22 cellular contexts compared by ENCODE assay signal in the genomic region with DNA sequence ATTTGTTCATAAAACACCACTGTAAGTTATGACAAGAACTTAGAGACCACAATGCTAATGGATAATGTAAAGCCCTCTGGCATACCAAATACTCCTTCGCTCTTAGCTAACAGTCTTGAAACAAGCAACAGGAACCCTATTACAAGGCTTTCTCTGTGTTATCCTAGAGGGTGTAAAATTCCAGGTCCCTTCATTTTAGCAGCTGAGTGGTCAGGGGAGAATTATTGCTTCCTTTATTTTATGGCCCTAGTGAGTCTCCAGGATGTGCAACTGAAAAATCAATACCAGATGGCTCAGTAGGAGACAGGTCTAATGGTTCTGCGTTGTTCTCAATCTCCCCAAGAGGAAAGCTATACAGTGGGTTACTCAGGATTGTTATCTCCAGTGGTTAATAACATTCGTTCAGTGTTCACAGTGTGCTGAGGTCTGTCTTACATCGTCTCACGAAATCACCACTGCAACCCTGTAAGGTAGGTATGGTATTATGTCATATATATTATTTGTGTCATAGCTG.
DNase-seq lines count a peak whose midpoint lies in the region; ATAC-seq and TF ChIP-seq lines count a peak whose summit lies in the region.
"Had no signal": no experiment of that assay in that cellular context is flagged by ENCODE, and none has a peak within 500 bp of the region (broad histone marks: within the 10 kb centered on the region; RNA-seq: fewer than 3 reads in every experiment).

No MANE protein-coding gene starts in this region.

- DNase-seq in GM03348 (ENCODE audit: low spot score): peak; percentile 29
- DNase-seq in NCI-H146 (lab: John Stamatoyannopoulos, UW): peak; percentile 43
- no peak for DNase-seq in H7
- no peak for DNase-seq in GM10248 (ENCODE audit: extremely low spot score)
- DNase-seq in NCI-H2227 (lab: John Stamatoyannopoulos, UW; ENCODE audit: unreplicated experiment): no peak
- DNase-seq in tibial artery: no peak
- DNase-seq: activated CD4-positive, alpha-beta T cell treated with anti-CD3 and anti-CD28 coated beads for 48 hours; activated CD8-positive, alpha-beta memory T cell treated with anti-CD3 and anti-CD28 coated beads, Interleukin-2, amount 50 U/mL, for 48 hours; activated gamma-delta T cell treated with Interleukin-2 at 50 U/mL for 16 hours; amniotic stem cell; lower lobe of right lung; naive thymus-derived CD4-positive, alpha-beta T cell; NCI-H1694 treated with DMSO at 0.1 percent for 48 hours; NCI-H774; posterior cingulate gyrus; stimulated activated CD8-positive, alpha-beta memory T cell treated with anti-CD3 and anti-CD28 coated beads, Interleukin-4, amount 100 ng/mL, for 48 hours; substantia nigra had no signal

- H3K4me3 ChIP-seq in H7 (ENCODE audit: insufficient read depth, low read depth, low read length) (no peak overlapping the region), tibial artery (no peak overlapping the region)
- H3K4me3 ChIP-seq: BLaER1 treated with 17β-estradiol and CSF1 and Interleukin-3, amounts not matched to agents 10 nM and 100 nM; esophagus muscularis mucosa; lower lobe of right lung had no signal

- peaks cover 29% of the 10 kb centered on the region for H3K4me1 Mint-ChIP-seq in nephron

- TF ChIP-seq CTCF in nephron (IDR thresholded peaks at IDR 0.05; ENCODE audit: unreplicated experiment in 3 of 3): no peak
- no peak for TF ChIP-seq CTCF in GM10248 (IDR thresholded peaks at IDR 0.05; ENCODE audit: control extremely low read depth, extremely low read depth, low read depth, missing control alignments)
- no peak for TF ChIP-seq CTCF in tibial artery (IDR thresholded peaks at IDR 0.05)

- no peak; the same call in 2 of the 3 replicates for ATAC-seq in SK-N-SH treated with all-trans-retinoic acid at 6 μM for 48 hours
- ATAC-seq: lower lobe of right lung; naive thymus-derived CD4-positive, alpha-beta T cell; Panc1 had no signal

- H3K36me3 Mint-ChIP-seq in nephron (ENCODE audit: low read depth): no peaks in the 10 kb centered on the region
- H3K36me3 Mint-ChIP-seq: naive thymus-derived CD4-positive, alpha-beta T cell had no signal

- no peaks in the 10 kb centered on the region for H3K9me3 ChIP-seq in tibial artery
- H3K9me3 ChIP-seq: BLaER1 treated with 17β-estradiol and CSF1 and Interleukin-3, amounts not matched to agents 10 nM and 100 nM; esophagus muscularis mucosa; lower lobe of right lung had no signal

- no peaks in the 10 kb centered on the region for H3K36me3 ChIP-seq in H7 (replicated peaks; ENCODE audit: control insufficient read depth, insufficient read depth, low read length)
- no peaks in the 10 kb centered on the region for H3K36me3 ChIP-seq in tibial artery
- H3K36me3 ChIP-seq: BLaER1 treated with 17β-estradiol and CSF1 and Interleukin-3, amounts not matched to agents 10 nM and 100 nM; esophagus muscularis mucosa; lower lobe of right lung had no signal

- POLR2A ChIA-PET in GM10248 (lab: Yijun Ruan, JAX): no interaction called here

- peak overlapping the region; percentile 58 to 83 (median 82) for H3K27ac Mint-ChIP-seq in nephron
- H3K27ac Mint-ChIP-seq: naive thymus-derived CD4-positive, alpha-beta T cell had no signal

- no peak overlapping the region for H3K27ac ChIP-seq in tibial artery
- H3K27ac ChIP-seq: BLaER1 treated with 17β-estradiol and CSF1 and Interleukin-3, amounts not matched to agents 10 nM and 100 nM; esophagus muscularis mucosa; lower lobe of right lung had no signal

- H3K9me3 Mint-ChIP-seq in nephron: no peaks in the 10 kb centered on the region

- intact Hi-C loops in tibial artery (cut with DNase I; ENCODE audit: low total_unique reads): no loop called here

- H3K27me3 ChIP-seq in H7 (ENCODE audit: control insufficient read depth, insufficient read depth, low read length) (no peaks in the 10 kb centered on the region), tibial artery (no peaks in the 10 kb centered on the region)
- H3K27me3 ChIP-seq: BLaER1 treated with 17β-estradiol and CSF1 and Interleukin-3, amounts not matched to agents 10 nM and 100 nM; esophagus muscularis mucosa had no signal

- no peaks in the 10 kb centered on the region for H3K4me1 ChIP-seq in tibial artery
- H3K4me1 ChIP-seq: esophagus muscularis mucosa, lower lobe of right lung had no signal

- H3K27me3 Mint-ChIP-seq in nephron (ENCODE audit: low read depth): no peaks in the 10 kb centered on the region

- CTCF ChIA-PET in GM10248 (lab: Yijun Ruan, JAX): no interaction called here

- peak overlapping the region in 1 of 3 experiments; percentile 2 for H3K4me3 Mint-ChIP-seq in nephron
- H3K4me3 Mint-ChIP-seq: naive thymus-derived CD4-positive, alpha-beta T cell had no signal

TF ChIP-seq in SK-N-SH treated with all-trans-retinoic acid at 6 μM for 48 hours, 23 proteins besides CTCF, POLR2A, EP300 and RAD21 (continues in another document):
- TF ChIP-seq GLIS3 (CRISPR knock-in tag; IDR thresholded peaks at IDR 0.05) (no peak), CSDC2 (CRISPR knock-in tag; IDR thresholded peaks at IDR 0.05) (no peak), ISL1 (CRISPR knock-in tag; IDR thresholded peaks at IDR 0.05) (no peak), CREB5 (CRISPR knock-in tag; IDR thresholded peaks at IDR 0.05; ENCODE audit: low read depth) (no peak), BACH2 (CRISPR knock-in tag; IDR thresholded peaks at IDR 0.05; ENCODE audit: borderline replicate concordance) (no peak), TCF4 (CRISPR knock-in tag; IDR thresholded peaks at IDR 0.05; ENCODE audit: borderline replicate concordance) (peak; percentile 91), RARB (CRISPR knock-in tag; IDR thresholded peaks at IDR 0.05) (no peak), ZC3H10 (CRISPR knock-in tag; IDR thresholded peaks at IDR 0.05) (no peak), ZFP3 (CRISPR knock-in tag; IDR thresholded peaks at IDR 0.05) (no peak)
- TF ChIP-seq, protein P1, sequence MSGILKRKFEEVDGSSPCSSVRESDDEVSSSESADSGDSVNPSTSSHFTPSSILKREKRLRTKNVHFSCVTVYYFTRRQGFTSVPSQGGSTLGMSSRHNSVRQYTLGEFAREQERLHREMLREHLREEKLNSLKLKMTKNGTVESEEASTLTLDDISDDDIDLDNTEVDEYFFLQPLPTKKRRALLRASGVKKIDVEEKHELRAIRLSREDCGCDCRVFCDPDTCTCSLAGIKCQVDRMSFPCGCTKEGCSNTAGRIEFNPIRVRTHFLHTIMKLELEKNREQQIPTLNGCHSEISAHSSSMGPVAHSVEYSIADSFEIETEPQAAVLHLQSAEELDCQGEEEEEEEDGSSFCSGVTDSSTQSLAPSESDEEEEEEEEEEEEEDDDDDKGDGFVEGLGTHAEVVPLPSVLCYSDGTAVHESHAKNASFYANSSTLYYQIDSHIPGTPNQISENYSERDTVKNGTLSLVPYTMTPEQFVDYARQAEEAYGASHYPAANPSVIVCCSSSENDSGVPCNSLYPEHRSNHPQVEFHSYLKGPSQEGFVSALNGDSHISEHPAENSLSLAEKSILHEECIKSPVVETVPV (CRISPR knock-in tag; IDR thresholded peaks at IDR 0.05): no peak
- TF ChIP-seq, protein P2, sequence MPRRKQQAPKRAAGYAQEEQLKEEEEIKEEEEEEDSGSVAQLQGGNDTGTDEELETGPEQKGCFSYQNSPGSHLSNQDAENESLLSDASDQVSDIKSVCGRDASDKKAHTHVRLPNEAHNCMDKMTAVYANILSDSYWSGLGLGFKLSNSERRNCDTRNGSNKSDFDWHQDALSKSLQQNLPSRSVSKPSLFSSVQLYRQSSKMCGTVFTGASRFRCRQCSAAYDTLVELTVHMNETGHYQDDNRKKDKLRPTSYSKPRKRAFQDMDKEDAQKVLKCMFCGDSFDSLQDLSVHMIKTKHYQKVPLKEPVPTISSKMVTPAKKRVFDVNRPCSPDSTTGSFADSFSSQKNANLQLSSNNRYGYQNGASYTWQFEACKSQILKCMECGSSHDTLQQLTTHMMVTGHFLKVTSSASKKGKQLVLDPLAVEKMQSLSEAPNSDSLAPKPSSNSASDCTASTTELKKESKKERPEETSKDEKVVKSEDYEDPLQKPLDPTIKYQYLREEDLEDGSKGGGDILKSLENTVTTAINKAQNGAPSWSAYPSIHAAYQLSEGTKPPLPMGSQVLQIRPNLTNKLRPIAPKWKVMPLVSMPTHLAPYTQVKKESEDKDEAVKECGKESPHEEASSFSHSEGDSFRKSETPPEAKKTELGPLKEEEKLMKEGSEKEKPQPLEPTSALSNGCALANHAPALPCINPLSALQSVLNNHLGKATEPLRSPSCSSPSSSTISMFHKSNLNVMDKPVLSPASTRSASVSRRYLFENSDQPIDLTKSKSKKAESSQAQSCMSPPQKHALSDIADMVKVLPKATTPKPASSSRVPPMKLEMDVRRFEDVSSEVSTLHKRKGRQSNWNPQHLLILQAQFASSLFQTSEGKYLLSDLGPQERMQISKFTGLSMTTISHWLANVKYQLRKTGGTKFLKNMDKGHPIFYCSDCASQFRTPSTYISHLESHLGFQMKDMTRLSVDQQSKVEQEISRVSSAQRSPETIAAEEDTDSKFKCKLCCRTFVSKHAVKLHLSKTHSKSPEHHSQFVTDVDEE (CRISPR knock-in tag; IDR thresholded peaks at IDR 0.05): peak; percentile 63; the same call in 1 of the 2 replicates
- TF ChIP-seq, protein P3, sequence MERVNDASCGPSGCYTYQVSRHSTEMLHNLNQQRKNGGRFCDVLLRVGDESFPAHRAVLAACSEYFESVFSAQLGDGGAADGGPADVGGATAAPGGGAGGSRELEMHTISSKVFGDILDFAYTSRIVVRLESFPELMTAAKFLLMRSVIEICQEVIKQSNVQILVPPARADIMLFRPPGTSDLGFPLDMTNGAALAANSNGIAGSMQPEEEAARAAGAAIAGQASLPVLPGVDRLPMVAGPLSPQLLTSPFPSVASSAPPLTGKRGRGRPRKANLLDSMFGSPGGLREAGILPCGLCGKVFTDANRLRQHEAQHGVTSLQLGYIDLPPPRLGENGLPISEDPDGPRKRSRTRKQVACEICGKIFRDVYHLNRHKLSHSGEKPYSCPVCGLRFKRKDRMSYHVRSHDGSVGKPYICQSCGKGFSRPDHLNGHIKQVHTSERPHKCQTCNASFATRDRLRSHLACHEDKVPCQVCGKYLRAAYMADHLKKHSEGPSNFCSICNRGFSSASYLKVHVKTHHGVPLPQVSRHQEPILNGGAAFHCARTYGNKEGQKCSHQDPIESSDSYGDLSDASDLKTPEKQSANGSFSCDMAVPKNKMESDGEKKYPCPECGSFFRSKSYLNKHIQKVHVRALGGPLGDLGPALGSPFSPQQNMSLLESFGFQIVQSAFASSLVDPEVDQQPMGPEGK (CRISPR knock-in tag; IDR thresholded peaks at IDR 0.05; ENCODE audit: borderline replicate concordance): no peak

Comparison
In these comparisons a context has a peak if more than half of its experiments do, and no peak if none do; other contexts are left out.
1. DNase-seq: peak in GM03348 (single experiment) and NCI-H146 (single experiment); none in H7 (single experiment), GM10248 (single experiment), NCI-H2227 (single experiment) and tibial artery (0 of 2).